16 cellular contexts compared by ENCODE assay signal in genomic region chr3:155184027-155184426, GRCh38.
DNase-seq lines count a peak whose midpoint lies in the region; ATAC-seq and TF ChIP-seq lines count a peak whose summit lies in the region.
"Had no signal": no experiment of that assay in that cellular context is flagged by ENCODE, and none has a peak within 500 bp of the region (broad histone marks: within the 10 kb centered on the region; RNA-seq: fewer than 3 reads in every experiment).

No MANE protein-coding gene starts in this region.

- H3K4me3 Mint-ChIP-seq in activated CD4-positive, alpha-beta T cell treated with anti-CD3 and anti-CD28 coated beads, Interleukin-2, amount 10 ng/mL, durations not matched to agents 7 days and 5 days: no peak overlapping the region
- H3K4me3 Mint-ChIP-seq: activated naive CD8-positive, alpha-beta T cell treated with anti-CD3 and anti-CD28 coated beads for 36 hours; H9 had no signal

- peaks cover 4% of the 10 kb centered on the region for H3K9me3 Mint-ChIP-seq in activated CD4-positive, alpha-beta T cell treated with anti-CD3 and anti-CD28 coated beads, Interleukin-2, amount 10 ng/mL, durations not matched to agents 7 days and 5 days
- H3K9me3 Mint-ChIP-seq: activated naive CD8-positive, alpha-beta T cell treated with anti-CD3 and anti-CD28 coated beads for 36 hours; H9 had no signal

- no peaks in the 10 kb centered on the region for H3K36me3 Mint-ChIP-seq in activated CD4-positive, alpha-beta T cell treated with anti-CD3 and anti-CD28 coated beads, Interleukin-2, amount 10 ng/mL, durations not matched to agents 7 days and 5 days (ENCODE audit: low read depth)
- H3K36me3 Mint-ChIP-seq: activated naive CD8-positive, alpha-beta T cell treated with anti-CD3 and anti-CD28 coated beads for 36 hours had no signal

- peak overlapping the region; percentile 30 for H3K27ac ChIP-seq in OCI-LY1 (ENCODE audit: low read depth, low read length, poor library complexity, severe bottlenecking)
- peak overlapping the region; percentile 47 for H3K27ac ChIP-seq in neutrophil
- H3K27ac ChIP-seq: SJSA1 had no signal

- POLR2A ChIA-PET in activated CD4-positive, alpha-beta T cell treated with anti-CD3 and anti-CD28 coated beads, Interleukin-2, amount 10 ng/mL, durations not matched to agents 7 days and 5 days (lab: Charles Lee): no interaction called here

- H3K4me1 Mint-ChIP-seq in activated CD4-positive, alpha-beta T cell treated with anti-CD3 and anti-CD28 coated beads, Interleukin-2, amount 10 ng/mL, durations not matched to agents 7 days and 5 days: peaks cover 10% of the 10 kb centered on the region

- H3K36me3 ChIP-seq in OCI-LY1 (ENCODE audit: insufficient read depth, low read length): peaks cover 41% of the 10 kb centered on the region
- peaks cover 56% of the 10 kb centered on the region for H3K36me3 ChIP-seq in neutrophil
- H3K36me3 ChIP-seq: SJSA1 had no signal

- CTCF ChIA-PET in activated CD4-positive, alpha-beta T cell treated with anti-CD3 and anti-CD28 coated beads, Interleukin-2, amount 10 ng/mL, durations not matched to agents 7 days and 5 days (lab: Charles Lee): no interaction called here

- no peaks in the 10 kb centered on the region for H4K20me1 ChIP-seq in OCI-LY1 (ENCODE audit: insufficient read depth, low read length)

- peaks cover 5% of the 10 kb centered on the region for H3K27me3 Mint-ChIP-seq in activated CD4-positive, alpha-beta T cell treated with anti-CD3 and anti-CD28 coated beads, Interleukin-2, amount 10 ng/mL, durations not matched to agents 7 days and 5 days
- H3K27me3 Mint-ChIP-seq: activated naive CD8-positive, alpha-beta T cell treated with anti-CD3 and anti-CD28 coated beads for 36 hours had no signal

- no peak overlapping the region for H3K4me2 ChIP-seq in OCI-LY1 (ENCODE audit: low read length)

- H3K9me2 ChIP-seq in OCI-LY1 (ENCODE audit: low read depth, low read length): no peaks in the 10 kb centered on the region

- H3F3A ChIP-seq in OCI-LY1 (ENCODE audit: insufficient read depth, low read length): 0 out of 2 replicates have a peak, but pooled peaks cover 5% of the 10 kb centered on the region

- no peaks in the 10 kb centered on the region for H3K79me2 ChIP-seq in OCI-LY1 (ENCODE audit: insufficient read depth, low read length)

- H3K27me3 ChIP-seq in OCI-LY1 (ENCODE audit: insufficient read depth, low read length): no peaks in the 10 kb centered on the region
- no peaks in the 10 kb centered on the region for H3K27me3 ChIP-seq in neutrophil
- H3K27me3 ChIP-seq: SJSA1 had no signal

- ATAC-seq in HG02870 (IDR thresholded peaks at IDR 0.05; ENCODE audit: unreplicated experiment): peak; percentile 59

- TF ChIP-seq CTCF in OCI-LY1 (IDR thresholded peaks at IDR 0.05; ENCODE audit: low read length) (no peak), neutrophil (IDR thresholded peaks at IDR 0.05) (no peak)

- H3K9me3 ChIP-seq in OCI-LY1 (ENCODE audit: low read length): no peaks in the 10 kb centered on the region
- no peaks in the 10 kb centered on the region for H3K9me3 ChIP-seq in neutrophil
- H3K9me3 ChIP-seq: SJSA1 had no signal

- no peak overlapping the region for H3K9ac ChIP-seq in OCI-LY1 (ENCODE audit: low read length)

- H3K4me3 ChIP-seq in OCI-LY1 (ENCODE audit: low read depth, low read length, poor library complexity, severe bottlenecking) (no peak overlapping the region), neutrophil (ENCODE audit: low read depth in 1 of 2, low read length in 1 of 2) (no peak overlapping the region)
- H3K4me3 ChIP-seq: SJSA1 had no signal

- H3K4me1 ChIP-seq in OCI-LY1 (ENCODE audit: insufficient read depth, low read length, severe bottlenecking): peaks cover 21% of the 10 kb centered on the region
- peaks cover 5 to 6% of the 10 kb centered on the region in 2 experiments for H3K4me1 ChIP-seq in neutrophil (ENCODE audit: control insufficient read depth in 1 of 2, insufficient read depth in 1 of 2, low read depth in 1 of 2, low read length in 1 of 2)
- H3K4me1 ChIP-seq: SJSA1 had no signal

- peak overlapping the region; percentile 79 for H3K27ac Mint-ChIP-seq in activated CD4-positive, alpha-beta T cell treated with anti-CD3 and anti-CD28 coated beads, Interleukin-2, amount 10 ng/mL, durations not matched to agents 7 days and 5 days
- H3K27ac Mint-ChIP-seq: activated naive CD8-positive, alpha-beta T cell treated with anti-CD3 and anti-CD28 coated beads for 36 hours; H9 had no signal

- no peak overlapping the region for H2AFZ ChIP-seq in OCI-LY1 (ENCODE audit: low read length)

- DNase-seq in activated CD4-positive, alpha-beta T cell treated with anti-CD3 and anti-CD28 coated beads, Interleukin-2, amount 10 ng/mL, durations not matched to agents 7 days and 5 days: no peak
- DNase-seq in activated CD4-positive, alpha-beta T cell treated with anti-CD3 and anti-CD28 coated beads for 1 hour: no peak
- DNase-seq in stimulated activated CD4-positive, alpha-beta T cell treated with anti-CD3 and anti-CD28 coated beads, Interleukin-2, amount 100 ng/mL, for 24 hours: no peak
- DNase-seq in NCI-H524 treated with DMSO at 0.1 percent for 48 hours (lab: John Stamatoyannopoulos, UW) (no peak), RPMI8226 (no peak)
- DNase-seq: activated naive CD8-positive, alpha-beta T cell treated with anti-CD3 and anti-CD28 coated beads for 36 hours; central memory CD4-positive, alpha-beta T cell; H9; head of caudate nucleus; NCI-H146; stimulated activated CD4-positive, alpha-beta T cell treated with anti-CD3 and anti-CD28 coated beads, Interleukin-1b, Interleukin-23, amount 100 ng/mL, for 48 hours; trophoblast cell had no signal
